1 cellular context compared by ENCODE assay signal in the genomic region with DNA sequence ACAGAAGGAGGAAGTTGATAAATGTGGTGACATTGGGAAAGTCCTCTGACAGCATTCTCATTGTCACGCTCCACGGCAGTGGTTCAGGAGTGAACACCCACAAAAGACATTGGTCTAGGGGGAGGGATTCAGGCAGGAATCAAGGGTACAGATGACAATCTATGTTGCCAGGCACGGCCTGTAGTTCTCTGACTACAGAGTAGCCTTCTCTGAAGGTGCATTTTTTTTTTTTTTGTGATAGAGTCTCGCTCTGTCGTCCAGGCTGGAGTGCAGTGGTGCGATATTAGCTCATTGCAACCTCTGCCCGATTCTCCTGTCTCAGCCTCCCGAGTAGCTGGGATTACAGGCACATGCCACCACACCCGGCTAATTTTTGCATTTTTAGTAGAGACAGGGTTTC.
TF ChIP-seq lines count a peak whose summit lies in the region.

No MANE protein-coding gene starts in this region.

TF ChIP-seq in K562, 482 proteins besides CTCF, POLR2A, EP300 and RAD21 (continued from another document):
- TF ChIP-seq, protein P1, sequence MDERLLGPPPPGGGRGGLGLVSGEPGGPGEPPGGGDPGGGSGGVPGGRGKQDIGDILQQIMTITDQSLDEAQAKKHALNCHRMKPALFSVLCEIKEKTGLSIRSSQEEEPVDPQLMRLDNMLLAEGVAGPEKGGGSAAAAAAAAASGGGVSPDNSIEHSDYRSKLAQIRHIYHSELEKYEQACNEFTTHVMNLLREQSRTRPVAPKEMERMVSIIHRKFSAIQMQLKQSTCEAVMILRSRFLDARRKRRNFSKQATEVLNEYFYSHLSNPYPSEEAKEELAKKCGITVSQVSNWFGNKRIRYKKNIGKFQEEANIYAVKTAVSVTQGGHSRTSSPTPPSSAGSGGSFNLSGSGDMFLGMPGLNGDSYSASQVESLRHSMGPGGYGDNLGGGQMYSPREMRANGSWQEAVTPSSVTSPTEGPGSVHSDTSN (CRISPR knock-in tag; IDR thresholded peaks at IDR 0.05; ENCODE audit: low read depth): no peak
- TF ChIP-seq, protein P1 (tag; conservative IDR thresholded peaks at IDR 0.05; ENCODE audit: low read depth): peak; percentile 85
- TF ChIP-seq, protein P2, sequence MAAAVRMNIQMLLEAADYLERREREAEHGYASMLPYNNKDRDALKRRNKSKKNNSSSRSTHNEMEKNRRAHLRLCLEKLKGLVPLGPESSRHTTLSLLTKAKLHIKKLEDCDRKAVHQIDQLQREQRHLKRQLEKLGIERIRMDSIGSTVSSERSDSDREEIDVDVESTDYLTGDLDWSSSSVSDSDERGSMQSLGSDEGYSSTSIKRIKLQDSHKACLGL (CRISPR knock-in tag; IDR thresholded peaks at IDR 0.05; ENCODE audit: borderline replicate concordance, poor library complexity, severe bottlenecking): no peak
- TF ChIP-seq, protein P3, sequence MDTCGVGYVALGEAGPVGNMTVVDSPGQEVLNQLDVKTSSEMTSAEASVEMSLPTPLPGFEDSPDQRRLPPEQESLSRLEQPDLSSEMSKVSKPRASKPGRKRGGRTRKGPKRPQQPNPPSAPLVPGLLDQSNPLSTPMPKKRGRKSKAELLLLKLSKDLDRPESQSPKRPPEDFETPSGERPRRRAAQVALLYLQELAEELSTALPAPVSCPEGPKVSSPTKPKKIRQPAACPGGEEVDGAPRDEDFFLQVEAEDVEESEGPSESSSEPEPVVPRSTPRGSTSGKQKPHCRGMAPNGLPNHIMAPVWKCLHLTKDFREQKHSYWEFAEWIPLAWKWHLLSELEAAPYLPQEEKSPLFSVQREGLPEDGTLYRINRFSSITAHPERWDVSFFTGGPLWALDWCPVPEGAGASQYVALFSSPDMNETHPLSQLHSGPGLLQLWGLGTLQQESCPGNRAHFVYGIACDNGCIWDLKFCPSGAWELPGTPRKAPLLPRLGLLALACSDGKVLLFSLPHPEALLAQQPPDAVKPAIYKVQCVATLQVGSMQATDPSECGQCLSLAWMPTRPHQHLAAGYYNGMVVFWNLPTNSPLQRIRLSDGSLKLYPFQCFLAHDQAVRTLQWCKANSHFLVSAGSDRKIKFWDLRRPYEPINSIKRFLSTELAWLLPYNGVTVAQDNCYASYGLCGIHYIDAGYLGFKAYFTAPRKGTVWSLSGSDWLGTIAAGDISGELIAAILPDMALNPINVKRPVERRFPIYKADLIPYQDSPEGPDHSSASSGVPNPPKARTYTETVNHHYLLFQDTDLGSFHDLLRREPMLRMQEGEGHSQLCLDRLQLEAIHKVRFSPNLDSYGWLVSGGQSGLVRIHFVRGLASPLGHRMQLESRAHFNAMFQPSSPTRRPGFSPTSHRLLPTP (IDR thresholded peaks at IDR 0.05; ENCODE audit: borderline replicate concordance, extremely low read depth, insufficient read length): no peak
- TF ChIP-seq, protein P4, sequence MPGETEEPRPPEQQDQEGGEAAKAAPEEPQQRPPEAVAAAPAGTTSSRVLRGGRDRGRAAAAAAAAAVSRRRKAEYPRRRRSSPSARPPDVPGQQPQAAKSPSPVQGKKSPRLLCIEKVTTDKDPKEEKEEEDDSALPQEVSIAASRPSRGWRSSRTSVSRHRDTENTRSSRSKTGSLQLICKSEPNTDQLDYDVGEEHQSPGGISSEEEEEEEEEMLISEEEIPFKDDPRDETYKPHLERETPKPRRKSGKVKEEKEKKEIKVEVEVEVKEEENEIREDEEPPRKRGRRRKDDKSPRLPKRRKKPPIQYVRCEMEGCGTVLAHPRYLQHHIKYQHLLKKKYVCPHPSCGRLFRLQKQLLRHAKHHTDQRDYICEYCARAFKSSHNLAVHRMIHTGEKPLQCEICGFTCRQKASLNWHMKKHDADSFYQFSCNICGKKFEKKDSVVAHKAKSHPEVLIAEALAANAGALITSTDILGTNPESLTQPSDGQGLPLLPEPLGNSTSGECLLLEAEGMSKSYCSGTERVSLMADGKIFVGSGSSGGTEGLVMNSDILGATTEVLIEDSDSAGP (CRISPR knock-in tag; IDR thresholded peaks at IDR 0.05): no peak
- TF ChIP-seq, protein P5, sequence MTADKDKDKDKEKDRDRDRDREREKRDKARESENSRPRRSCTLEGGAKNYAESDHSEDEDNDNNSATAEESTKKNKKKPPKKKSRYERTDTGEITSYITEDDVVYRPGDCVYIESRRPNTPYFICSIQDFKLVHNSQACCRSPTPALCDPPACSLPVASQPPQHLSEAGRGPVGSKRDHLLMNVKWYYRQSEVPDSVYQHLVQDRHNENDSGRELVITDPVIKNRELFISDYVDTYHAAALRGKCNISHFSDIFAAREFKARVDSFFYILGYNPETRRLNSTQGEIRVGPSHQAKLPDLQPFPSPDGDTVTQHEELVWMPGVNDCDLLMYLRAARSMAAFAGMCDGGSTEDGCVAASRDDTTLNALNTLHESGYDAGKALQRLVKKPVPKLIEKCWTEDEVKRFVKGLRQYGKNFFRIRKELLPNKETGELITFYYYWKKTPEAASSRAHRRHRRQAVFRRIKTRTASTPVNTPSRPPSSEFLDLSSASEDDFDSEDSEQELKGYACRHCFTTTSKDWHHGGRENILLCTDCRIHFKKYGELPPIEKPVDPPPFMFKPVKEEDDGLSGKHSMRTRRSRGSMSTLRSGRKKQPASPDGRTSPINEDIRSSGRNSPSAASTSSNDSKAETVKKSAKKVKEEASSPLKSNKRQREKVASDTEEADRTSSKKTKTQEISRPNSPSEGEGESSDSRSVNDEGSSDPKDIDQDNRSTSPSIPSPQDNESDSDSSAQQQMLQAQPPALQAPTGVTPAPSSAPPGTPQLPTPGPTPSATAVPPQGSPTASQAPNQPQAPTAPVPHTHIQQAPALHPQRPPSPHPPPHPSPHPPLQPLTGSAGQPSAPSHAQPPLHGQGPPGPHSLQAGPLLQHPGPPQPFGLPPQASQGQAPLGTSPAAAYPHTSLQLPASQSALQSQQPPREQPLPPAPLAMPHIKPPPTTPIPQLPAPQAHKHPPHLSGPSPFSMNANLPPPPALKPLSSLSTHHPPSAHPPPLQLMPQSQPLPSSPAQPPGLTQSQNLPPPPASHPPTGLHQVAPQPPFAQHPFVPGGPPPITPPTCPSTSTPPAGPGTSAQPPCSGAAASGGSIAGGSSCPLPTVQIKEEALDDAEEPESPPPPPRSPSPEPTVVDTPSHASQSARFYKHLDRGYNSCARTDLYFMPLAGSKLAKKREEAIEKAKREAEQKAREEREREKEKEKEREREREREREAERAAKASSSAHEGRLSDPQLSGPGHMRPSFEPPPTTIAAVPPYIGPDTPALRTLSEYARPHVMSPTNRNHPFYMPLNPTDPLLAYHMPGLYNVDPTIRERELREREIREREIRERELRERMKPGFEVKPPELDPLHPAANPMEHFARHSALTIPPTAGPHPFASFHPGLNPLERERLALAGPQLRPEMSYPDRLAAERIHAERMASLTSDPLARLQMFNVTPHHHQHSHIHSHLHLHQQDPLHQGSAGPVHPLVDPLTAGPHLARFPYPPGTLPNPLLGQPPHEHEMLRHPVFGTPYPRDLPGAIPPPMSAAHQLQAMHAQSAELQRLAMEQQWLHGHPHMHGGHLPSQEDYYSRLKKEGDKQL (CRISPR knock-in tag; IDR thresholded peaks at IDR 0.05; ENCODE audit: borderline replicate concordance): no peak
- TF ChIP-seq, protein P6, sequence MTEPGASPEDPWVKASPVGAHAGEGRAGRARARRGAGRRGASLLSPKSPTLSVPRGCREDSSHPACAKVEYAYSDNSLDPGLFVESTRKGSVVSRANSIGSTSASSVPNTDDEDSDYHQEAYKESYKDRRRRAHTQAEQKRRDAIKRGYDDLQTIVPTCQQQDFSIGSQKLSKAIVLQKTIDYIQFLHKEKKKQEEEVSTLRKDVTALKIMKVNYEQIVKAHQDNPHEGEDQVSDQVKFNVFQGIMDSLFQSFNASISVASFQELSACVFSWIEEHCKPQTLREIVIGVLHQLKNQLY (CRISPR knock-in tag; conservative IDR thresholded peaks at IDR 0.05): no peak
- TF ChIP-seq TGIF2 (CRISPR knock-in tag; IDR thresholded peaks at IDR 0.05) (no peak), HIVEP1 (CRISPR knock-in tag; IDR thresholded peaks at IDR 0.05) (no peak), SIN3A (IDR thresholded peaks at IDR 0.05; ENCODE audit: borderline replicate concordance in 2 of 2, control insufficient read depth in 1 of 2, low read depth in 2 of 2, low read length in 2 of 2) (no peak), ZNF408 (CRISPR knock-in tag; IDR thresholded peaks at IDR 0.05; ENCODE audit: low read depth) (no peak), E2F3 (CRISPR knock-in tag; IDR thresholded peaks at IDR 0.05) (no peak), MTA3 (IDR thresholded peaks at IDR 0.05; ENCODE audit: borderline replicate concordance) (peak; percentile 72; the same call in 1 of the 2 replicates), HNRNPK (IDR thresholded peaks at IDR 0.05; ENCODE audit: low read depth, low read length, poor library complexity, severe bottlenecking) (no peak), HCFC1 (IDR thresholded peaks at IDR 0.05; ENCODE audit: low read depth, low read length) (no peak), BACH1 (tag; IDR thresholded peaks at IDR 0.05) (0 out of 2 replicates have a peak, but pooled peaks have one; percentile 26), PPARD (CRISPR knock-in tag; IDR thresholded peaks at IDR 0.05) (no peak), POLR2H (tag; IDR thresholded peaks at IDR 0.05; ENCODE audit: low read depth) (peak; percentile 69), PYGO2 (tag; IDR thresholded peaks at IDR 0.05) (no peak), DPF2 (IDR thresholded peaks at IDR 0.05) (peak; percentile 91), PRMT5 (CRISPR knock-in tag; IDR thresholded peaks at IDR 0.05) (no peak), CHCHD3 (CRISPR knock-in tag; IDR thresholded peaks at IDR 0.05) (no peak), ZNF146 (CRISPR knock-in tag; IDR thresholded peaks at IDR 0.05; ENCODE audit: unreplicated experiment) (no peak), LCOR (CRISPR knock-in tag; IDR thresholded peaks at IDR 0.05) (0 out of 2 replicates have a peak, but pooled peaks have one; percentile 11), RBM14 (IDR thresholded peaks at IDR 0.05; ENCODE audit: borderline replicate concordance, insufficient read depth, low read depth, low read length) (no peak), RNF2 (IDR thresholded peaks at IDR 0.05) (peak; percentile 74), EHMT2 (IDR thresholded peaks at IDR 0.05) (no peak), CBX5 (IDR thresholded peaks at IDR 0.05; ENCODE audit: borderline replicate concordance, low read depth) (no peak), NCOA6 (IDR thresholded peaks at IDR 0.05) (no peak), SRSF1 (IDR thresholded peaks at IDR 0.05; ENCODE audit: low read depth, low read length) (no peak), ZNF121 (CRISPR knock-in tag; conservative IDR thresholded peaks at IDR 0.05) (peak; percentile 68), ZNF316 (IDR thresholded peaks at IDR 0.05) (no peak; the same call in 1 of the 2 replicates), SIX5 (IDR thresholded peaks at IDR 0.05; ENCODE audit: borderline replicate concordance in 1 of 2, insufficient read depth in 1 of 2, low read depth in 1 of 2, low read length in 2 of 2) (no peak)
